In the genomic region with DNA sequence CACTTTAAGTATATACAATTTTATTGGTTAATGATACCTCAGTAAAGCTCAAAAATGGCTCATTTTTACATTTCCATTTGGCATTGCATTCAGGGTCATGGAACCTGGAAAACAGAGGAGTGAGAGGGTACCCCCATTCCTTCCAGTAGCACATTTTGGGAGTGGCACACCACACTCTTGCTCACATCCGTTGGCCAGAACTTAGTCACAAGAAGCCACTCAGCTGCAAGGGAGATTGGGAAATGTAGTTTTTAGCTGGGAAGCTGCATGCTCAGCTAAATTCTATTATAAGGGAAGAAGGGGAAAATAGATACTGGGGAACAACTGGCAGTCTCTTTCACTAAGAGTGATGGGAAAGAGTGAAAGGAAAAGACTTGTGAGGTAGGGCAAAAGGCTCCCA, we compare ENCODE assay signal across 12 cellular contexts.
A peak's percentile ranks its signal among the peaks of the same experiment; 100 is the strongest.
DNase-seq lines count a peak whose midpoint lies in the region; ATAC-seq, FAIRE-seq and TF ChIP-seq lines count a peak whose summit lies in the region.
"Had no signal": no experiment of that assay in that cellular context is flagged by ENCODE, and none has a peak within 500 bp of the region (broad histone marks: within the 10 kb centered on the region; RNA-seq: fewer than 3 reads in every experiment).

No MANE protein-coding gene starts in this region.

- TF ChIP-seq POLR2A in A549 (IDR thresholded peaks at IDR 0.05; ENCODE audit: low read length) = no peak

- H3F3A ChIP-seq in GM23338 (replicated peaks; ENCODE audit: low read depth) = no peaks in the 10 kb centered on the region

- no peak overlapping the region for H3K4me2 ChIP-seq in A549
- H3K4me2 ChIP-seq in GM23338 = no peak overlapping the region

- CTCF ChIA-PET in A549 (lab: Yijun Ruan, JAX) = interaction anchor here (0.6 to 2.3 kb wide), 5 partner anchors 10 to 601 kb away, joined by 3 to 6 read pairs (median 3); no protein-coding TSS in a partner anchor

- no peaks in the 10 kb centered on the region; the same call in 2 of the 3 replicates for H3K4me1 Mint-ChIP-seq in GM23338

- POLR2A ChIA-PET in A549 (lab: Yijun Ruan, JAX) = interaction anchor here (1.0 kb wide), 1 partner anchor 11 kb away, joined by 5 read pairs; no protein-coding TSS in a partner anchor

- no peaks in the 10 kb centered on the region for H4K20me1 ChIP-seq in GM23338 (replicated peaks; ENCODE audit: insufficient read depth)

- H3K27me3 ChIP-seq in GM23338 (ENCODE audit: insufficient read depth) = no peaks in the 10 kb centered on the region
- no peaks in the 10 kb centered on the region for H3K27me3 ChIP-seq in effector memory CD4-positive, alpha-beta T cell (replicated peaks; ENCODE audit: control insufficient read depth, insufficient read depth, low read length, poor library complexity, severe bottlenecking)

- no peak overlapping the region for H3K27ac ChIP-seq in A549
- no peak overlapping the region for H3K27ac ChIP-seq in GM23338 (ENCODE audit: low read depth)
- no peak overlapping the region for H3K27ac ChIP-seq in effector memory CD4-positive, alpha-beta T cell (ENCODE audit: insufficient read depth, low read length, poor library complexity, severe bottlenecking)

- H3K36me3 Mint-ChIP-seq in GM23338 (ENCODE audit: low read depth) = peaks cover 7% of the 10 kb centered on the region
- H3K36me3 Mint-ChIP-seq: activated CD8-positive, alpha-beta memory T cell treated with anti-CD3 and anti-CD28 coated beads, Interleukin-2, amount 10 ng/mL, durations not matched to agents 7 days and 5 days; CD4-positive, alpha-beta memory T cell had no signal

- TF ChIP-seq RAD21 in A549 (conservative IDR thresholded peaks at IDR 0.05 in 1 of 2, IDR thresholded peaks at IDR 0.05 in 1 of 2) = no peak

- DNase-seq in A549 (ENCODE audit: low read depth in 1 of 2, low spot score in 1 of 2) (peak in 1 of 2 experiments; percentile 27), GM23338 (ENCODE audit: low spot score) (peak; percentile 52), RPMI7951 (ENCODE audit: low read depth) (peak; percentile 40), DMS79 treated with DMSO at 0.1 percent for 48 hours (lab: John Stamatoyannopoulos, UW) (no peak), DMS153 (lab: John Stamatoyannopoulos, UW) (no peak), cerebellum (ENCODE audit: low spot score) (no peak)
- DNase-seq in effector memory CD4-positive, alpha-beta T cell = no peak
- DNase-seq: activated CD8-positive, alpha-beta memory T cell treated with anti-CD3 and anti-CD28 coated beads, Interleukin-2, amount 10 ng/mL, durations not matched to agents 7 days and 5 days; CD4-positive, alpha-beta memory T cell; naive thymus-derived CD4-positive, alpha-beta T cell; NCI-H510A had no signal

- WGBS in A549 (ENCODE audit: missing lambda C conversion rate) = 19% methylated on average over 1 of the region's 1 CpG

- H3K36me3 ChIP-seq in GM23338 (ENCODE audit: insufficient read depth) = no peaks in the 10 kb centered on the region
- no peaks in the 10 kb centered on the region for H3K36me3 ChIP-seq in effector memory CD4-positive, alpha-beta T cell (ENCODE audit: control insufficient read depth, insufficient read depth, low read length)

- H3K9me3 ChIP-seq in A549 = peaks cover 3% of the 10 kb centered on the region
- no peaks in the 10 kb centered on the region for H3K9me3 ChIP-seq in effector memory CD4-positive, alpha-beta T cell (ENCODE audit: control insufficient read depth, low read length)

- peaks cover 11% of the 10 kb centered on the region for H3K9me3 Mint-ChIP-seq in GM23338

- no peak for TF ChIP-seq CTCF in A549 (IDR thresholded peaks at IDR 0.05)
- TF ChIP-seq CTCF in GM23338 (conservative IDR thresholded peaks at IDR 0.05; ENCODE audit: low read depth in 2 of 2) = no peak

- peak; percentile 64 to 81; a peak in 4 of 6 replicates for ATAC-seq in A549
- ATAC-seq in GM23338 = peak; percentile 41; the same call in 2 of the 3 replicates
- peak; percentile 54 for ATAC-seq in esophagus mucosa
- ATAC-seq: activated CD8-positive, alpha-beta memory T cell treated with anti-CD3 and anti-CD28 coated beads, Interleukin-2, amount 10 ng/mL, durations not matched to agents 7 days and 5 days; naive thymus-derived CD4-positive, alpha-beta T cell had no signal

- peaks cover 6% of the 10 kb centered on the region; the same call in 1 of the 2 replicates for H3K9me2 ChIP-seq in GM23338 (ENCODE audit: insufficient read depth)

- H3K4me3 Mint-ChIP-seq in GM23338 = no peak overlapping the region
- H3K4me3 Mint-ChIP-seq: activated CD8-positive, alpha-beta memory T cell treated with anti-CD3 and anti-CD28 coated beads, Interleukin-2, amount 10 ng/mL, durations not matched to agents 7 days and 5 days; CD4-positive, alpha-beta memory T cell; naive thymus-derived CD4-positive, alpha-beta T cell had no signal

- peaks cover 9% of the 10 kb centered on the region for H3K27me3 Mint-ChIP-seq in GM23338 (ENCODE audit: insufficient read depth, low read depth, poor library complexity)

- H3K79me2 ChIP-seq in GM23338 (replicated peaks; ENCODE audit: insufficient read depth) = no peaks in the 10 kb centered on the region

- no peak for FAIRE-seq in A549 (lab: Jason Lieb, UNC)

- no peak for TF ChIP-seq EP300 in A549 (IDR thresholded peaks at IDR 0.05)

- H2AFZ ChIP-seq in GM23338 = no peak overlapping the region

- H3K4me3 ChIP-seq in A549 (no peak overlapping the region), GM23338 (no peak overlapping the region)
- H3K4me3 ChIP-seq in effector memory CD4-positive, alpha-beta T cell (ENCODE audit: insufficient read depth, low read depth, low read length, poor library complexity, severe bottlenecking) = no peak overlapping the region

- no peak overlapping the region for H3K27ac Mint-ChIP-seq in GM23338
- H3K27ac Mint-ChIP-seq: activated CD8-positive, alpha-beta memory T cell treated with anti-CD3 and anti-CD28 coated beads, Interleukin-2, amount 10 ng/mL, durations not matched to agents 7 days and 5 days; naive thymus-derived CD4-positive, alpha-beta T cell had no signal

- H3K4me1 ChIP-seq in A549 = no peaks in the 10 kb centered on the region
- H3K4me1 ChIP-seq in GM23338 (ENCODE audit: insufficient read depth) = no peaks in the 10 kb centered on the region
- no peaks in the 10 kb centered on the region for H3K4me1 ChIP-seq in effector memory CD4-positive, alpha-beta T cell (ENCODE audit: control insufficient read depth, insufficient read depth, low read length, poor library complexity, severe bottlenecking)

TF ChIP-seq in A549, 52 proteins besides CTCF, POLR2A, EP300 and RAD21 (continues in another document):
- TF ChIP-seq REST (IDR thresholded peaks at IDR 0.05) (no peak), EHF (CRISPR knock-in tag; IDR thresholded peaks at IDR 0.05) (no peak), JUN (IDR thresholded peaks at IDR 0.05) (no peak), MAFK (IDR thresholded peaks at IDR 0.05; ENCODE audit: partially characterized antibody) (peak; percentile 83)

TF ChIP-seq in GM23338, 12 proteins besides CTCF, POLR2A, EP300 and RAD21:
- no peak for TF ChIP-seq POLR2AphosphoS5 (IDR thresholded peaks at IDR 0.05; ENCODE audit: low read depth)

Comparison
In these comparisons a context has a peak if more than half of its experiments do, and no peak if none do; other contexts are left out.
1. DNase-seq: peak in GM23338 (single experiment) and RPMI7951 (single experiment); none in DMS79 treated with DMSO at 0.1 percent for 48 hours (single experiment), effector memory CD4-positive, alpha-beta T cell (0 of 3), DMS153 (single experiment) and cerebellum (single experiment).
2. Peak in every context shown above with its lines, with median percentiles within 50 percentile points of each other: ATAC-seq.